ENCODE assay signal across 8 cellular contexts in the genomic region with DNA sequence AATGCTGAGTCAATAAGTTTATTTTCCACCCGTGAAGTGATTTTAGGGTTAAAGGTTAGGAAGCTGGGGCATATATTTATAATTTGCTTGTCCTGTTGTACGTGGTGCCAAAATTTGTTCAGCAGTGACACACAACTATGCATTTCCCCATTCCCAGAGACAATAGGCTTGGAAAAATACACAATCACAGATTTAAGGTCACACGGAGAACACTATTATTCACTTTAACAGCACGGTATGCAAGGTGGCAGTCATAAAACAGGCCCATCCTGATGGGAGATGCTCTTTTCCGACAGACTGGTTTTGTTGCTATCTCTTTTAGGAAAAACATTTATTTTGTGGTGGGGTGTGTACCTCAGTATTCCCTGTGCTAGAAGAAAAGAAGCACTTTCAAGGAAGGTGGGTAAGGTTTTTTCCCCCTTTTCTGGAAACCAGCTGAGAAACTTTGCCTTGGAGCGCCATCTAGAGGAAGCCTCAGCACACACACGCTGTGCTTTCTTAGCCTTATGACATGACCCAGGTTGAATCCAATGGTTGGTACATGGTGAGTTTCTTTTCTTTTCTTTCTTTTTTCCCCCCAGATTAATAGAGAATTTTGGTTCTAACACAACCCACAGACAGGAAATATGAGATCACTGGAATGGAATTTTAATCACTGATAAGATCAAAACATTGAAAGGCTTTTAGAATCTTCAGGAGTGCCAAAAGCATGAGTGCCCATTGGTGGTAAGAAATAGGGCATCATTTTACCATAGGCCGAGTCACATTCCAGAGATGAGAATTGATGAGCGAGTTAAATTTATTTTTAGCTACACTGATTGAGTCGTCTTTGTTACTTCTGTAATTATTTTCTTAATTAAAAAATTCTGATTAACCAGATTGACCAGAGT.
DNase-seq lines count a peak whose midpoint lies in the region; ATAC-seq and TF ChIP-seq lines count a peak whose summit lies in the region.

No MANE protein-coding gene starts in this region.

- peak; percentile 85 for ATAC-seq in IMR-90 (ENCODE audit: low read depth)
- ATAC-seq in activated naive CD8-positive, alpha-beta T cell treated with anti-CD3 and anti-CD28 coated beads, Interleukin-2, amount 10 ng/mL, durations not matched to agents 7 days and 5 days (ENCODE audit: low read depth), result peak; percentile 54
- no peak for ATAC-seq in GM19455 (IDR thresholded peaks at IDR 0.05; ENCODE audit: unreplicated experiment)

- no peak overlapping the region for H2AK9ac ChIP-seq in IMR-90 (replicated peaks; ENCODE audit: low read depth, low read length, poor library complexity)

- H3K4ac ChIP-seq in IMR-90 (ENCODE audit: low read depth, low read length), result no peak overlapping the region

- TF ChIP-seq RAD21 in IMR-90 (IDR thresholded peaks at IDR 0.05; ENCODE audit: low read length), result peak; percentile 87

- H3K9me3 ChIP-seq in IMR-90 (ENCODE audit: control insufficient read depth, insufficient read depth, low read length) (no peaks in the 10 kb centered on the region), left ventricle myocardium inferior (replicated peaks) (no peaks in the 10 kb centered on the region)

- peaks cover 2% of the 10 kb centered on the region for H3K4me1 Mint-ChIP-seq in activated naive CD8-positive, alpha-beta T cell treated with anti-CD3 and anti-CD28 coated beads, Interleukin-2, amount 10 ng/mL, durations not matched to agents 7 days and 5 days

- intact Hi-C loops in IMR-90 (cut with micrococcal nuclease), result loop anchor here (1.0 to 5.0 kb wide), 6 partner anchors 122 to 560 kb away; partner anchors contain the start of gene NFE2L2
- intact Hi-C loops in left ventricle myocardium inferior (cut with micrococcal nuclease), result loop anchor here (2.0 to 10.0 kb wide), 2 partner anchors 236 to 390 kb away; no protein-coding TSS in a partner anchor

- H3K27me3 Mint-ChIP-seq in activated naive CD8-positive, alpha-beta T cell treated with anti-CD3 and anti-CD28 coated beads, Interleukin-2, amount 10 ng/mL, durations not matched to agents 7 days and 5 days, result peaks cover 21% of the 10 kb centered on the region

- no peaks in the 10 kb centered on the region for H3K9me3 Mint-ChIP-seq in activated naive CD8-positive, alpha-beta T cell treated with anti-CD3 and anti-CD28 coated beads, Interleukin-2, amount 10 ng/mL, durations not matched to agents 7 days and 5 days

- H2AK5ac ChIP-seq in IMR-90 (ENCODE audit: low read depth, low read length), result no peak overlapping the region

- H3K18ac ChIP-seq in IMR-90 (ENCODE audit: low read depth, low read length), result no peak overlapping the region

- DNase-seq in A172 (ENCODE audit: low spot score) (peak; percentile 49), GM12865 (ENCODE audit: low read depth) (peak; percentile 57), IMR-90 (peak; percentile 42), RPMI7951 (ENCODE audit: low read depth) (peak; percentile 41), left ventricle myocardium inferior (peak; percentile 32), retina (peak; percentile 79)
- peak; percentile 40 for DNase-seq in activated naive CD8-positive, alpha-beta T cell treated with anti-CD3 and anti-CD28 coated beads, Interleukin-2, amount 10 ng/mL, durations not matched to agents 7 days and 5 days

- no peaks in the 10 kb centered on the region for H3K36me3 Mint-ChIP-seq in activated naive CD8-positive, alpha-beta T cell treated with anti-CD3 and anti-CD28 coated beads, Interleukin-2, amount 10 ng/mL, durations not matched to agents 7 days and 5 days

- H3K14ac ChIP-seq in IMR-90 (replicated peaks; ENCODE audit: low read depth, low read length), result no peak overlapping the region

- CTCF ChIA-PET in IMR-90 (lab: Yijun Ruan, JAX), result interaction anchor here (0.7 to 1.8 kb wide), 7 partner anchors 18 to 1600 kb away, joined by 3 to 6 read pairs (median 4); no protein-coding TSS in a partner anchor

- H2BK15ac ChIP-seq in IMR-90 (ENCODE audit: low read depth, low read length), result no peak overlapping the region

- TF ChIP-seq CTCF in GM12865 (IDR thresholded peaks at IDR 0.05; ENCODE audit: insufficient read depth, low read depth, low read length, missing control alignments) (peak; percentile 92), IMR-90 (conservative IDR thresholded peaks at IDR 0.05; ENCODE audit: low read depth, low read length) (peak; percentile 82), left ventricle myocardium inferior (IDR thresholded peaks at IDR 0.05; ENCODE audit: borderline replicate concordance) (peak; percentile 92)

- no CpG with 5 or more reads among the region's 10 CpGs for WGBS in IMR-90 (ENCODE audit: extremely low coverage in 2 of 2, insufficient read length in 1 of 2), 2 experiments

- H4K20me1 ChIP-seq in IMR-90 (ENCODE audit: insufficient read depth, low read length), result no peaks in the 10 kb centered on the region

- no peak overlapping the region for H2BK5ac ChIP-seq in IMR-90 (ENCODE audit: low read depth, low read length, poor library complexity, severe bottlenecking)

- H3K27ac ChIP-seq in IMR-90 (ENCODE audit: insufficient read depth, low read length), result no peak overlapping the region
- peak overlapping the region; percentile 7 for H3K27ac ChIP-seq in left ventricle myocardium inferior (replicated peaks)

- no peak overlapping the region for H3K56ac ChIP-seq in IMR-90 (ENCODE audit: extremely low read depth, insufficient read depth, low read length)

- no peaks in the 10 kb centered on the region for H3K9me1 ChIP-seq in IMR-90 (ENCODE audit: insufficient read depth, low read length)

- dilution Hi-C loops in IMR-90 (cut with HindIII; ENCODE audit: low sequenced_read_pairs, unreplicated experiment), result no loop called here

- no peak overlapping the region for H2BK120ac ChIP-seq in IMR-90 (ENCODE audit: low read depth, low read length)

- H4K91ac ChIP-seq in IMR-90 (ENCODE audit: insufficient read depth, low read depth, low read length), result no peak overlapping the region

- no peak overlapping the region for H2AFZ ChIP-seq in IMR-90 (replicated peaks; ENCODE audit: low read length, poor library complexity)

- no peak overlapping the region for H4K5ac ChIP-seq in IMR-90 (ENCODE audit: low read depth, low read length)

- in situ Hi-C loops in IMR-90 (cut with MboI; ENCODE audit: low sequenced_read_pairs), result loop anchor here (10.0 kb wide), 1 partner anchor 390 kb away; no protein-coding TSS in a partner anchor

- POLR2A ChIA-PET in IMR-90 (lab: Charles Lee; ENCODE audit: unreplicated experiment), result no interaction called here
- POLR2A ChIA-PET in activated naive CD8-positive, alpha-beta T cell treated with anti-CD3 and anti-CD28 coated beads, Interleukin-2, amount 10 ng/mL, durations not matched to agents 7 days and 5 days (lab: Charles Lee), result interaction anchor here (1.4 kb wide), 1 partner anchor 560 kb away, joined by 3 read pairs; no protein-coding TSS in a partner anchor

- no peak overlapping the region for H3K4me3 Mint-ChIP-seq in activated naive CD8-positive, alpha-beta T cell treated with anti-CD3 and anti-CD28 coated beads, Interleukin-2, amount 10 ng/mL, durations not matched to agents 7 days and 5 days

- no peak overlapping the region for H3K4me2 ChIP-seq in IMR-90 (ENCODE audit: low read depth, low read length)

- no TSS peak for BruUV-seq in IMR-90 (replicated peaks; lab: Mats Ljungman, UMichigan)

- no peak overlapping the region for H3K23ac ChIP-seq in IMR-90 (ENCODE audit: low read depth, low read length)

- no peak for TF ChIP-seq POLR2A in IMR-90 (IDR thresholded peaks at IDR 0.05; ENCODE audit: low read depth, low read length)

- H3K4me1 ChIP-seq in IMR-90 (ENCODE audit: control insufficient read depth, insufficient read depth, low read length), result no peaks in the 10 kb centered on the region
- no peaks in the 10 kb centered on the region for H3K4me1 ChIP-seq in left ventricle myocardium inferior

- H3K36me3 ChIP-seq in IMR-90 (ENCODE audit: control insufficient read depth, insufficient read depth, low read length), result no peaks in the 10 kb centered on the region
- no peaks in the 10 kb centered on the region for H3K36me3 ChIP-seq in left ventricle myocardium inferior

- no peak overlapping the region for H2BK20ac ChIP-seq in IMR-90 (ENCODE audit: low read depth, low read length)

- H3K4me3 ChIP-seq in GM12865 (ENCODE audit: low read depth, low read length) (no peak overlapping the region), IMR-90 (ENCODE audit: insufficient read depth, low read depth, low read length) (no peak overlapping the region), left ventricle myocardium inferior (no peak overlapping the region)

- H3K79me1 ChIP-seq in IMR-90 (ENCODE audit: low read depth in 1 of 2, low read length in 2 of 2), result no peaks in the 10 kb centered on the region

- no peak overlapping the region for H4K8ac ChIP-seq in IMR-90 (ENCODE audit: low read depth in 2 of 2, low read length in 2 of 2)

- no peak overlapping the region for H3K9ac ChIP-seq in IMR-90 (ENCODE audit: low read depth, low read length)

- H3K27me3 ChIP-seq in IMR-90 (ENCODE audit: control insufficient read depth, insufficient read depth, low read length), result peaks cover 8% of the 10 kb centered on the region
- no peaks in the 10 kb centered on the region for H3K27me3 ChIP-seq in left ventricle myocardium inferior (ENCODE audit: low read depth)

- no peak overlapping the region for H3K27ac Mint-ChIP-seq in activated naive CD8-positive, alpha-beta T cell treated with anti-CD3 and anti-CD28 coated beads, Interleukin-2, amount 10 ng/mL, durations not matched to agents 7 days and 5 days

TF ChIP-seq in IMR-90, 13 proteins besides CTCF, POLR2A, EP300 and RAD21:
- TF ChIP-seq SMC3 (IDR thresholded peaks at IDR 0.05; ENCODE audit: low read depth, low read length), result peak; percentile 64
- no peak for TF ChIP-seq FOS (IDR thresholded peaks at IDR 0.05; ENCODE audit: low read depth, low read length)
- no peak for TF ChIP-seq MAFK (IDR thresholded peaks at IDR 0.05; ENCODE audit: low read depth, low read length)
- TF ChIP-seq NFE2L2 (IDR thresholded peaks at IDR 0.05; ENCODE audit: low read depth, low read length), result no peak
- no peak for TF ChIP-seq MXI1 (IDR thresholded peaks at IDR 0.05; ENCODE audit: borderline replicate concordance, low read depth, low read length)
- TF ChIP-seq CHD1 (IDR thresholded peaks at IDR 0.05; ENCODE audit: low read depth, low read length), result no peak
